1 cellular context compared by ENCODE assay signal in genomic region chr11:13462928-13463778, GRCh38.
A peak's percentile ranks its signal among the peaks of the same experiment; 100 is the strongest.
TF ChIP-seq lines count a peak whose summit lies in the region.

BTBD10 (minus strand) TSS chr11:13463222; CDS start chr11:13445124, 18,098 bp downstream.

TF ChIP-seq in HepG2, 621 proteins besides CTCF, POLR2A, EP300 and RAD21 (continued from another document and continues in another):
- TF ChIP-seq HOXA3 (CRISPR knock-in tag; IDR thresholded peaks at IDR 0.05) (peak; percentile 74), ARNT (IDR thresholded peaks at IDR 0.05) (no peak), ZNF468 (CRISPR knock-in tag; IDR thresholded peaks at IDR 0.05) (no peak), NRL (CRISPR knock-in tag; IDR thresholded peaks at IDR 0.05; ENCODE audit: borderline replicate concordance) (peak; percentile 68; the same call in 1 of the 2 replicates), ZSCAN31 (CRISPR knock-in tag; IDR thresholded peaks at IDR 0.05; ENCODE audit: low read depth) (peak; percentile 45; the same call in 1 of the 2 replicates), SNAPC2 (CRISPR knock-in tag; IDR thresholded peaks at IDR 0.05) (no peak), ZNF574 (CRISPR knock-in tag; IDR thresholded peaks at IDR 0.05) (peak; percentile 60; the same call in 1 of the 2 replicates), NR2F2 (IDR thresholded peaks at IDR 0.05; ENCODE audit: borderline replicate concordance, low read depth) (no peak), ZBTB46 (CRISPR knock-in tag; IDR thresholded peaks at IDR 0.05; ENCODE audit: borderline replicate concordance) (peak; percentile 78; the same call in 1 of the 2 replicates), ZNF549 (CRISPR knock-in tag; IDR thresholded peaks at IDR 0.05) (no peak), ZNF878 (CRISPR knock-in tag; IDR thresholded peaks at IDR 0.05) (peak; percentile 41), ZNF224 (CRISPR knock-in tag; IDR thresholded peaks at IDR 0.05) (peak; percentile 72; the same call in 1 of the 2 replicates), TAF1 (CRISPR knock-in tag; IDR thresholded peaks at IDR 0.05) (peak; percentile 84), HMGXB4 (CRISPR knock-in tag; IDR thresholded peaks at IDR 0.05; ENCODE audit: borderline replicate concordance in 1 of 2, low read depth in 1 of 2) (peak; percentile 87 to 91), ZNF124 (CRISPR knock-in tag; IDR thresholded peaks at IDR 0.05) (peak; percentile 74; the same call in 1 of the 2 replicates), REST (IDR thresholded peaks at IDR 0.05; ENCODE audit: borderline replicate concordance in 1 of 2, low read depth in 1 of 2, low read length in 2 of 2) (no peak), SMC3 (IDR thresholded peaks at IDR 0.05; ENCODE audit: low read length) (no peak), CC2D1A (CRISPR knock-in tag; IDR thresholded peaks at IDR 0.05) (no peak), ZNF503 (CRISPR knock-in tag; IDR thresholded peaks at IDR 0.05) (no peak; the same call in 1 of the 2 replicates), RBAK (CRISPR knock-in tag; IDR thresholded peaks at IDR 0.05) (no peak), IKZF1 (IDR thresholded peaks at IDR 0.05) (no peak), ZNF737 (CRISPR knock-in tag; IDR thresholded peaks at IDR 0.05; ENCODE audit: borderline replicate concordance) (no peak), ZHX1 (CRISPR knock-in tag; IDR thresholded peaks at IDR 0.05; ENCODE audit: low read depth) (no peak), AGO2 (optimal IDR thresholded peaks at IDR 0.05; ENCODE audit: low read depth, low read length) (no peak), ZNF432 (CRISPR knock-in tag; IDR thresholded peaks at IDR 0.05; ENCODE audit: borderline replicate concordance) (no peak), TARDBP (CRISPR knock-in tag; IDR thresholded peaks at IDR 0.05) (peak; percentile 55), SMYD3 (CRISPR knock-in tag; IDR thresholded peaks at IDR 0.05) (no peak), KIAA2018 (CRISPR knock-in tag; IDR thresholded peaks at IDR 0.05; ENCODE audit: borderline replicate concordance) (no peak), ZFP41 (CRISPR knock-in tag; IDR thresholded peaks at IDR 0.05; ENCODE audit: borderline replicate concordance) (0 out of 2 replicates have a peak, but pooled peaks have one; percentile 15), POGZ (CRISPR knock-in tag; IDR thresholded peaks at IDR 0.05) (peak; percentile 92), SP1 (IDR thresholded peaks at IDR 0.05) (peak; percentile 91), SP1 (CRISPR knock-in tag; IDR thresholded peaks at IDR 0.05) (peak; percentile 76; the same call in 1 of the 2 replicates), ZNF597 (CRISPR knock-in tag; IDR thresholded peaks at IDR 0.05) (no peak)
